Comparison of ENCODE assay signal across 1 cellular context in genomic region chr22:47195676-47196492, GRCh38.
TF ChIP-seq lines count a peak whose summit lies in the region.

No MANE protein-coding gene starts in this region.

TF ChIP-seq in SK-N-SH, 30 proteins besides CTCF, POLR2A, EP300 and RAD21 (continued from another document):
- TF ChIP-seq MXI1 (IDR thresholded peaks at IDR 0.05; ENCODE audit: low read depth, low read length), result no peak
